Comparison of ENCODE assay signal across 1 cellular context in genomic region chr3:170865209-170866094, GRCh38.
TF ChIP-seq lines count a peak whose summit lies in the region.

No MANE protein-coding gene starts in this region.

TF ChIP-seq in K562, 482 proteins besides CTCF, POLR2A, EP300 and RAD21 (continued from another document):
- no peak for TF ChIP-seq ZMIZ1 (IDR thresholded peaks at IDR 0.05; ENCODE audit: low read depth in 2 of 2, low read length in 2 of 2)
- TF ChIP-seq ZNF696 (CRISPR knock-in tag; conservative IDR thresholded peaks at IDR 0.05) = 0 out of 2 replicates have a peak, but pooled peaks have one; percentile 5
- no peak for TF ChIP-seq ARID1B (IDR thresholded peaks at IDR 0.05)
- TF ChIP-seq SIN3A (IDR thresholded peaks at IDR 0.05; ENCODE audit: borderline replicate concordance in 2 of 2, control insufficient read depth in 1 of 2, low read depth in 2 of 2, low read length in 2 of 2) = 0 out of 4 replicates have a peak, but pooled peaks of 1 of the 2 experiments have one; percentile 16
- 0 out of 2 replicates have a peak, but pooled peaks have one; percentile 31 for TF ChIP-seq POLR2H (tag; IDR thresholded peaks at IDR 0.05; ENCODE audit: low read depth)
- 0 out of 2 replicates have a peak, but pooled peaks have one; percentile 73 for TF ChIP-seq HMGXB4 (CRISPR knock-in tag; IDR thresholded peaks at IDR 0.05)
- no peak for TF ChIP-seq PYGO2 (tag; IDR thresholded peaks at IDR 0.05)
- no peak for TF ChIP-seq RBM39 (optimal IDR thresholded peaks at IDR 0.05; ENCODE audit: low read depth, low read length)
- peak in 1 of 2 experiments; percentile 79; a peak in 2 of 4 replicates for TF ChIP-seq BCLAF1 (IDR thresholded peaks at IDR 0.05; ENCODE audit: borderline replicate concordance in 1 of 2, control insufficient read depth in 1 of 2, low read depth in 2 of 2, low read length in 1 of 2)
- no peak for TF ChIP-seq NCOA6 (IDR thresholded peaks at IDR 0.05)
- no peak for TF ChIP-seq ETV6 (IDR thresholded peaks at IDR 0.05; ENCODE audit: borderline replicate concordance in 1 of 2, low read depth in 2 of 2, low read length in 1 of 2)
- no peak for TF ChIP-seq ETV6 (CRISPR knock-in tag; IDR thresholded peaks at IDR 0.05; ENCODE audit: borderline replicate concordance)
- no peak for TF ChIP-seq NELFE (IDR thresholded peaks at IDR 0.05; ENCODE audit: insufficient read depth, insufficient read length)
- TF ChIP-seq FOXK2 (conservative IDR thresholded peaks at IDR 0.05 in 1 of 2, IDR thresholded peaks at IDR 0.05 in 1 of 2; ENCODE audit: low read depth in 2 of 2) = no peak
- TF ChIP-seq ZNF175 (CRISPR knock-in tag; IDR thresholded peaks at IDR 0.05; ENCODE audit: low read depth) = no peak
- TF ChIP-seq STAG1 (CRISPR knock-in tag; IDR thresholded peaks at IDR 0.05; ENCODE audit: borderline replicate concordance) = no peak
- TF ChIP-seq SIX5 (IDR thresholded peaks at IDR 0.05; ENCODE audit: borderline replicate concordance in 1 of 2, insufficient read depth in 1 of 2, low read depth in 1 of 2, low read length in 2 of 2) = no peak
- TF ChIP-seq ZHX1 (conservative IDR thresholded peaks at IDR 0.05; ENCODE audit: low read length) = no peak
- TF ChIP-seq CBX3 (IDR thresholded peaks at IDR 0.05; ENCODE audit: borderline replicate concordance in 1 of 2, low read length in 2 of 2) = no peak
TF ChIP-seq in K562: peak in this region for 28.
